11 cellular contexts compared by ENCODE assay signal in the genomic region with DNA sequence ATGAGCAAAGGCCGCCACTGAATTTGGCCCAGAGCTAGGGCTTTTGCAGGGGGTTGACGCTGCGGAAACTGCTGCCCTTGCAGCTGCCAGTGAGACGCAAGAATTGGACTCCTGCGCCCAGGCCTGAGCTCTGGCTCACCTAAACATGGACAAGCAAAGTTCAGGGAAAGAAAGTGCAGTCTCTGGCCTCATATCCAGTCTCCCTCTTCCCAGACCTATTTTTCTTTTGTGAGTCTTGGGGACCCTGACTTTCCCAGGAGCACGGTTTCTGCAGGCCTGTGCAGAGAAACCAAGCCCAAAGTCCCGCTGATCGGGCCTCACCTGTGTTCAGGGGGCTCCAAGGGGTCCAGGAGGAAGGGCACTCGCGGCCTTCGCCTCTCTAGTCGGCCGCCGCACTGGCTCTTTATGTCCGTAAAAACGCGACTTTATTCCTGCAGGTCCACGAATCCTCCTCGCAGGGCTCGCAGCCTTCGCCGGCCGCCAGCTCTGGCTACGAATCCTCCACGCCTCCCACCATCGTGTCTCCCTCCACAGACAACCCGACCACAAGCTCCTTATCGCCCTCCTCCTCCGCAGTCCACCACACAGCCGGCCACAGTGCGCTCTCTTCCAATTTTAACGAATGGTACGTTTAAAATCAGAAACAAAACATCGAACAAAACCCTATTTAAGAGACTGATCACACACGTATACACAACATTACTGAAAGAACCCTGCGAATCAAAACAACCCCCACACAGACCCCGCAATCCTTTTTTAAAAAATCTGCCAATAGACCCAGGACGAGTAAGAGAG. TPM values are rescaled to one million over a fixed set of nuclear protein-coding genes. Genes with fewer than 3 reads are reported as not detected.
DNase-seq lines count a peak whose midpoint lies in the region; ATAC-seq, FAIRE-seq and TF ChIP-seq lines count a peak whose summit lies in the region.
"Had no signal": no experiment of that assay in that cellular context is flagged by ENCODE, and none has a peak within 500 bp of the region (broad histone marks: within the 10 kb centered on the region; RNA-seq: fewer than 3 reads in every experiment).

No MANE protein-coding gene starts in this region.

- no peak for TF ChIP-seq CTCF in brain (conservative IDR thresholded peaks at IDR 0.05)
- no peak for TF ChIP-seq CTCF in lower lobe of right lung (IDR thresholded peaks at IDR 0.05)
- TF ChIP-seq CTCF in tibial artery (IDR thresholded peaks at IDR 0.05): no peak

- H3K9me3 ChIP-seq in lower lobe of right lung (no peaks in the 10 kb centered on the region), tibial artery (peaks cover 0 to 6% (median 0%) of the 10 kb centered on the region in 3 donors)

- peaks cover 63% of the 10 kb centered on the region for H3K27me3 Mint-ChIP-seq in activated naive CD4-positive, alpha-beta T cell treated with anti-CD3 and anti-CD28 coated beads, Interleukin-2, amount 50 U/mL, for 24 hours
- peaks cover 96% of the 10 kb centered on the region for H3K27me3 Mint-ChIP-seq in brain

- intact Hi-C loops in lower lobe of right lung (cut with DNase I): no loop called here
- intact Hi-C loops in tibial artery (cut with DNase I; ENCODE audit: low total_unique reads): no loop called here

- H3K27ac ChIP-seq in lower lobe of right lung: no peak overlapping the region
- no peak overlapping the region for H3K27ac ChIP-seq in tibial artery
- H3K27ac ChIP-seq: C4-2B, KMS-11, right atrium auricular region had no signal

- H3K4me1 Mint-ChIP-seq in activated naive CD4-positive, alpha-beta T cell treated with anti-CD3 and anti-CD28 coated beads, Interleukin-2, amount 50 U/mL, for 24 hours: peaks cover 28% of the 10 kb centered on the region
- peaks cover 62% of the 10 kb centered on the region for H3K4me1 Mint-ChIP-seq in brain

- peak overlapping the region; percentile 32 for H3K4me3 ChIP-seq in lower lobe of right lung
- peak overlapping the region; percentile 2 to 38 for H3K4me3 ChIP-seq in tibial artery

- H3K36me3 Mint-ChIP-seq in activated naive CD4-positive, alpha-beta T cell treated with anti-CD3 and anti-CD28 coated beads, Interleukin-2, amount 50 U/mL, for 24 hours: peaks cover 11% of the 10 kb centered on the region
- peaks cover 50% of the 10 kb centered on the region for H3K36me3 Mint-ChIP-seq in brain

- no peak for ATAC-seq in lower lobe of right lung

- H3K27me3 ChIP-seq in lower lobe of right lung (ENCODE audit: low read depth) (peaks cover 98% of the 10 kb centered on the region), tibial artery (peaks cover 17 to 94% of the 10 kb centered on the region in 2 donors)

- H3K9me3 Mint-ChIP-seq in activated naive CD4-positive, alpha-beta T cell treated with anti-CD3 and anti-CD28 coated beads, Interleukin-2, amount 50 U/mL, for 24 hours: peaks cover 24% of the 10 kb centered on the region
- peaks cover 2 to 36% (median 9%) of the 10 kb centered on the region in 5 experiments for H3K9me3 Mint-ChIP-seq in brain

- H3K4me3 Mint-ChIP-seq in activated naive CD4-positive, alpha-beta T cell treated with anti-CD3 and anti-CD28 coated beads, Interleukin-2, amount 50 U/mL, for 24 hours: peak overlapping the region; percentile 89
- peak overlapping the region; percentile 50 to 98 (median 87) for H3K4me3 Mint-ChIP-seq in brain

- no peak for DNase-seq in activated naive CD4-positive, alpha-beta T cell treated with Interleukin-2 at 50 U/mL for 16 hours
- DNase-seq in lower lobe of right lung (no peak), tibial artery (no peak), GM19239 (ENCODE audit: insufficient read length, low spot score) (no peak)
- no peak for DNase-seq in stimulated activated CD4-positive, alpha-beta T cell treated with anti-CD3 and anti-CD28 coated beads, Interleukin-4, amount 100 ng/mL, for 4 hours
- no peak for DNase-seq in stimulated activated CD4-positive, alpha-beta T cell treated with anti-CD3 and anti-CD28 coated beads, Interleukin-4, amount 100 ng/mL, for 24 hours

- FAIRE-seq in GM19239 (lab: Jason Lieb, UNC): no peak

- H3K36me3 ChIP-seq in lower lobe of right lung (no peaks in the 10 kb centered on the region), tibial artery (no peaks in the 10 kb centered on the region)
- H3K36me3 ChIP-seq: right atrium auricular region had no signal

- peaks cover 29% of the 10 kb centered on the region for H3K4me1 ChIP-seq in lower lobe of right lung
- H3K4me1 ChIP-seq in tibial artery: peaks cover 0 to 51% (median 35%) of the 10 kb centered on the region in 4 donors

- peak overlapping the region; percentile 72 for H3K27ac Mint-ChIP-seq in activated naive CD4-positive, alpha-beta T cell treated with anti-CD3 and anti-CD28 coated beads, Interleukin-2, amount 50 U/mL, for 24 hours
- peak overlapping the region; percentile 1 to 99 (median 98) for H3K27ac Mint-ChIP-seq in brain

RNA-seq across cellular contexts. Expression of a gene that starts 3.9 kb away (rescaled TPM):
- 13.4 TPM for polyA plus RNA-seq in brain (ENCODE audit: insufficient read depth, low read depth, low replicate concordance)
- not detected for total RNA-seq in lower lobe of right lung

RNA-seq across cellular contexts. Expression of a gene that starts 6.8 kb away (rescaled TPM):
- 0.49 TPM for polyA plus RNA-seq in brain (ENCODE audit: insufficient read depth, low read depth, low replicate concordance)
- total RNA-seq in lower lobe of right lung: not detected
- total RNA-seq: right atrium auricular region had no signal
